In genomic region chr7:83984076-83984475, GRCh38 we compare ENCODE assay signal across 27 cellular contexts.
"Had no signal": no experiment of that assay in that cellular context is flagged by ENCODE, and none has a peak within 500 bp of the region (broad histone marks: within the 10 kb centered on the region; RNA-seq: fewer than 3 reads in every experiment).

No MANE protein-coding gene starts in this region.

- FAIRE-seq: endometrium, pancreas, urothelium cell line had no signal

- H3K9me3 ChIP-seq: neutrophil, pancreas, thoracic aorta had no signal

- H3K4me1 ChIP-seq: foreskin keratinocyte, pancreas, spleen had no signal

- H3K36me3 ChIP-seq: heart right ventricle, neutrophil, pancreas, spleen, thoracic aorta had no signal

- H3K4me3 ChIP-seq: heart right ventricle, pancreas, spleen, thoracic aorta had no signal

- H3K27ac ChIP-seq: foreskin keratinocyte, heart right ventricle, neutrophil, pancreas, thoracic aorta had no signal

- H3K27me3 ChIP-seq: foreskin keratinocyte, heart right ventricle, neutrophil, pancreas, spleen had no signal

- DNase-seq: activated CD4-positive, alpha-beta T cell treated with anti-CD3 and anti-CD28 coated beads for 4 hours; activated CD4-positive, alpha-beta T cell treated with anti-CD3 and anti-CD28 coated beads, Interleukin-2, amount 50 U/mL, for 4 hours; activated CD4-positive, CD25-positive, alpha-beta regulatory T cell; activated effector memory CD4-positive, alpha-beta T cell treated with Interleukin-2 at 50 U/mL for 16 hours; activated naive CD4-positive, alpha-beta T cell treated with anti-CD3 and anti-CD28 coated beads, Interleukin-2, amount 10 ng/mL, durations not matched to agents 7 days and 5 days; activated naive CD8-positive, alpha-beta T cell treated with anti-CD3 and anti-CD28 coated beads, Interleukin-2, amount 10 ng/mL, durations not matched to agents 7 days and 5 days; activated T-cell treated with anti-CD3 and anti-CD28 coated beads for 4 hours; amygdala; caudate nucleus; effector CD8-positive, alpha-beta T cell; foreskin keratinocyte; heart right ventricle; islet precursor cell; left cardiac atrium; left ventricle myocardium superior; mammary epithelial cell; naive B cell; nephron progenitor cell; pancreas; right cardiac atrium; spleen; stimulated activated CD4-positive, alpha-beta T cell treated with anti-CD3 and anti-CD28 coated beads, Interleukin-2, amount 100 ng/mL, for 48 hours; stimulated activated naive CD4-positive, alpha-beta T cell treated with Interleukin-2 at 50 U/mL for 16 hours had no signal
